ENCODE assay signal across 11 cellular contexts in the genomic region with DNA sequence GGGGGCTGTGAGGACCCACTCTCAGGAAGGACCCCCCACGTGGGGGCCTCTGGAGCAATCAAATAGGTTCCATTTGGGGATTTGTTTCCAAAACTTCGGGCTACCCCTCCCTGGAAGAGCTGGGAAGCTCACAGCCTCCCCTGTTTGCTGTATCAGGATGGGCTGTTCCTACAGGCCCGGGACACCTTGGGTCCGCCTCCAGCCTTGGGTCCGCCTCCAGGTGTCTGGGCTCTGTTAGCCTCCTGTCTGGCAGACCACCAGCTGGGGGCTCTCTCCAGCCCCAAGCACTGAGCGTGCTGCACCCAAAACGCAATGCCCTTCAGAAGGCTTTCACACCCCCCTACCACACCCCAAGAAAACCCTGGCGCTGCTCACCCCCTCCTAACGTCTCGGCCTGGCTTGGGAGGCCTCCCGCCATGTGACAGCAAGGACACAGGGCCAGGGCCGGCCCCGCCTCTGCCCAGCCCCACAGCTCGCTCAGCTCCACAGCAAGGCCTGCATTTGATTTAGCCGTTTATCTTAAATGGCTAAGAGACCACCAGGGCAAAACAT. TPM values are rescaled to one million over a fixed set of nuclear protein-coding genes. Genes with fewer than 3 reads are reported as not detected.
DNase-seq lines count a peak whose midpoint lies in the region; ATAC-seq and TF ChIP-seq lines count a peak whose summit lies in the region.
"Had no signal": no experiment of that assay in that cellular context is flagged by ENCODE, and none has a peak within 500 bp of the region (broad histone marks: within the 10 kb centered on the region; RNA-seq: fewer than 3 reads in every experiment).

No MANE protein-coding gene starts in this region.

- H3K9me3 Mint-ChIP-seq in activated CD4-positive, alpha-beta T cell treated with anti-CD3 and anti-CD28 coated beads, Interleukin-2, amount 10 ng/mL, durations not matched to agents 7 days and 5 days: no peaks in the 10 kb centered on the region

- no peak for TF ChIP-seq EP300 in suprapubic skin (IDR thresholded peaks at IDR 0.05)

- peaks cover 97% of the 10 kb centered on the region for H3K4me1 Mint-ChIP-seq in activated CD4-positive, alpha-beta T cell treated with anti-CD3 and anti-CD28 coated beads, Interleukin-2, amount 10 ng/mL, durations not matched to agents 7 days and 5 days

- no peaks in the 10 kb centered on the region for H3K9me3 ChIP-seq in suprapubic skin
- H3K9me3 ChIP-seq: adrenal gland had no signal

- no peak for ATAC-seq in GM18868 (IDR thresholded peaks at IDR 0.05; ENCODE audit: unreplicated experiment)
- ATAC-seq in GM21367 (IDR thresholded peaks at IDR 0.05; ENCODE audit: unreplicated experiment): no peak

- peaks cover 72% of the 10 kb centered on the region for H3K4me1 ChIP-seq in suprapubic skin

- peak overlapping the region; percentile 78 for H3K4me3 Mint-ChIP-seq in activated CD4-positive, alpha-beta T cell treated with anti-CD3 and anti-CD28 coated beads, Interleukin-2, amount 10 ng/mL, durations not matched to agents 7 days and 5 days

- no peak for TF ChIP-seq CTCF in suprapubic skin (IDR thresholded peaks at IDR 0.05)

- DNase-seq in activated CD4-positive, alpha-beta T cell treated with anti-CD3 and anti-CD28 coated beads, Interleukin-2, amount 10 ng/mL, durations not matched to agents 7 days and 5 days: no peak
- no peak for DNase-seq in activated CD4-positive, alpha-beta T cell treated with anti-CD3 and anti-CD28 coated beads, Interleukin-2, amount 50 U/mL, for 1 hour
- peak; percentile 31 for DNase-seq in activated gamma-delta T cell treated with Interleukin-2 at 50 U/mL for 16 hours
- DNase-seq in iPS-NIHi7 (ENCODE audit: extremely low spot score): peak; percentile 78
- DNase-seq in suprapubic skin (ENCODE audit: low spot score in 2 of 2): no peak
- DNase-seq in NCI-H524 treated with DMSO at 0.1 percent for 48 hours (lab: John Stamatoyannopoulos, UW): no peak
- DNase-seq: NCI-H2029 treated with DMSO at 0.1 percent for 48 hours, SW 1271 had no signal

- peak overlapping the region; percentile 63 for H3K27ac ChIP-seq in suprapubic skin
- H3K27ac ChIP-seq: adrenal gland had no signal

- H3K36me3 ChIP-seq in suprapubic skin: no peaks in the 10 kb centered on the region
- H3K36me3 ChIP-seq: adrenal gland had no signal

- TF ChIP-seq POLR2A in suprapubic skin (IDR thresholded peaks at IDR 0.05): no peak

- peaks cover 79% of the 10 kb centered on the region for H3K36me3 Mint-ChIP-seq in activated CD4-positive, alpha-beta T cell treated with anti-CD3 and anti-CD28 coated beads, Interleukin-2, amount 10 ng/mL, durations not matched to agents 7 days and 5 days (ENCODE audit: low read depth)

- H3K27ac Mint-ChIP-seq in activated CD4-positive, alpha-beta T cell treated with anti-CD3 and anti-CD28 coated beads, Interleukin-2, amount 10 ng/mL, durations not matched to agents 7 days and 5 days: peak overlapping the region; percentile 96

- CTCF ChIA-PET in activated CD4-positive, alpha-beta T cell treated with anti-CD3 and anti-CD28 coated beads, Interleukin-2, amount 10 ng/mL, durations not matched to agents 7 days and 5 days (lab: Charles Lee): interaction anchor here (0.9 to 17.4 kb wide), 7 partner anchors 8 to 42 kb away, joined by 3 to 192 read pairs (median 7); a partner anchor contains a TSS

- POLR2A ChIA-PET in activated CD4-positive, alpha-beta T cell treated with anti-CD3 and anti-CD28 coated beads, Interleukin-2, amount 10 ng/mL, durations not matched to agents 7 days and 5 days (lab: Charles Lee): no interaction called here

- no peaks in the 10 kb centered on the region for H3K27me3 Mint-ChIP-seq in activated CD4-positive, alpha-beta T cell treated with anti-CD3 and anti-CD28 coated beads, Interleukin-2, amount 10 ng/mL, durations not matched to agents 7 days and 5 days

- peaks cover 10% of the 10 kb centered on the region for H3K27me3 ChIP-seq in suprapubic skin

- peak overlapping the region; percentile 14 for H3K4me3 ChIP-seq in suprapubic skin
- H3K4me3 ChIP-seq: adrenal gland had no signal

- 11% methylated on average over 13 of the region's 15 CpGs for WGBS in suprapubic skin

RNA-seq across cellular contexts. Expression of a gene that starts 40.1 kb away (rescaled TPM):
- 100 to 1,000 TPM; 115 to 116 TPM for total RNA-seq in activated CD4-positive, alpha-beta T cell treated with anti-CD3 and anti-CD28 coated beads, Interleukin-2, amount 10 ng/mL, durations not matched to agents 7 days and 5 days
- 10 to 100 TPM; 35.9 to 53.8 (median 47.5) TPM for total RNA-seq in suprapubic skin

Comparison
In these comparisons a context has a peak if more than half of its experiments do, and no peak if none do; other contexts are left out.
1. DNase-seq: peak in activated gamma-delta T cell treated with Interleukin-2 at 50 U/mL for 16 hours (single experiment) and iPS-NIHi7 (single experiment); none in activated CD4-positive, alpha-beta T cell treated with anti-CD3 and anti-CD28 coated beads, Interleukin-2, amount 10 ng/mL, durations not matched to agents 7 days and 5 days (single experiment), activated CD4-positive, alpha-beta T cell treated with anti-CD3 and anti-CD28 coated beads, Interleukin-2, amount 50 U/mL, for 1 hour (single experiment), suprapubic skin (0 of 2) and NCI-H524 treated with DMSO at 0.1 percent for 48 hours (single experiment).